8 cellular contexts compared by ENCODE assay signal in the genomic region with DNA sequence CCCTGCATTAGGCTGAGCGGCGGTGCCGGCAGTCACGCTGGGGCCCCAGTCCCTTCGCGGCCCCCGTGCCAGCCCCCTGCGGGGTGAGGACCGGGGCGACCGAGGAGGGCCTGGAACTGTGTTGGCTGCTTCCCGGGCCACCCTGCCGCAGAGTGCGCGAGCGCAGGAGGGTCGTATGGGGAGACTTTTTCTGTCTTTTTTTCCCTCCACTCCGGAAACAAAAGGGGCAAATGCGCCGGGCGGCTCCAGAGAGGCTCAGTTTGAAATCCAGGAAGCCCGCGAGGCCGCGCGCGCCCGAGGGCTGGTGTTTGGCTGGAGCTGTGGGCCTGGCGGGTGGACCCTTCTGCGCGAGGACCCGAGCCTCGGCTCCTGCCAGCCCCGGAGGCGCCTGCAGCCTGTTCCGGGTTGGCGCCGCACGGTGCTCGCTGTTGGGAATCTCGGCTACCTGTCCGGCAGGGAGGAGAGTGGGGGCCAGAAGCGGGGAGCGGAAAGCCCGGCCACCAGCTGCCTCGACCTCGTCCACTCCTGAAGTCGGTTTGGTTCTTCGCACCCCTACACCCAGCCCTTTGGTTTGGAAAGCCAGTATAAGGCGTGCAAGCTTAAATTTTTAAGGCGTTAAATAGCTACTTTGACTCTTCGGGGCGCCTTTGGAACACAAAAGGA. TPM values are rescaled to one million over a fixed set of nuclear protein-coding genes. Genes with fewer than 3 reads are reported as not detected.
DNase-seq lines count a peak whose midpoint lies in the region; ATAC-seq, FAIRE-seq and TF ChIP-seq lines count a peak whose summit lies in the region.

No MANE protein-coding gene starts in this region.

- WGBS in neuronal stem cell (ENCODE audit: extremely low coverage in 2 of 2, insufficient read length in 2 of 2, insufficient replicate concordance in 1 of 2), 2 donors: no CpG with 5 or more reads among the region's 53 CpGs

- no peak for FAIRE-seq in GM19239 (lab: Jason Lieb, UNC)

- peaks cover 58% of the 10 kb centered on the region for H3K4me1 Mint-ChIP-seq in activated T-cell treated with anti-CD3 and anti-CD28 coated beads, Interleukin-2, amount 50 U/mL, for 4 hours (ENCODE audit: low read depth)

- no peak overlapping the region for H4K91ac ChIP-seq in neuronal stem cell (ENCODE audit: low read depth, low read length, poor library complexity)

- H3K27me3 Mint-ChIP-seq in activated T-cell treated with anti-CD3 and anti-CD28 coated beads, Interleukin-2, amount 50 U/mL, for 4 hours (ENCODE audit: low read depth): peaks cover 27% of the 10 kb centered on the region

- H3K14ac ChIP-seq in neuronal stem cell (ENCODE audit: low read length): peak overlapping the region; percentile 50

- peak overlapping the region; percentile 48 to 75 (median 52) for H3K4me3 ChIP-seq in fibroblast of lung (replicated peaks in 1 of 4; ENCODE audit: control extremely low read depth in 1 of 4, insufficient read depth in 1 of 4, low read depth in 3 of 4, low read length in 4 of 4)
- peak overlapping the region; percentile 74 to 94 for H3K4me3 ChIP-seq in neuronal stem cell (ENCODE audit: low read length in 2 of 2)

- no peaks in the 10 kb centered on the region for H4K20me1 ChIP-seq in fibroblast of lung (ENCODE audit: control insufficient read depth, extremely low read depth, insufficient read depth, low read length)

- H2BK120ac ChIP-seq in neuronal stem cell (ENCODE audit: low read depth, low read length): peak overlapping the region; percentile 88

- no peaks in the 10 kb centered on the region for H3K36me3 Mint-ChIP-seq in activated T-cell treated with anti-CD3 and anti-CD28 coated beads, Interleukin-2, amount 50 U/mL, for 4 hours (ENCODE audit: insufficient read depth)

- peaks cover 8% of the 10 kb centered on the region for H3K79me1 ChIP-seq in neuronal stem cell (ENCODE audit: low read depth, low read length)

- no peak overlapping the region for H4K8ac ChIP-seq in neuronal stem cell (ENCODE audit: low read depth, low read length)

- H2BK12ac ChIP-seq in neuronal stem cell (ENCODE audit: low read length): peak overlapping the region; percentile 89

- H3K18ac ChIP-seq in neuronal stem cell (ENCODE audit: low read length): peak overlapping the region; percentile 97

- H3K79me2 ChIP-seq in fibroblast of lung (ENCODE audit: control insufficient read depth, insufficient read depth, low read length): no peaks in the 10 kb centered on the region

- H3K9me3 ChIP-seq in fibroblast of lung (ENCODE audit: control insufficient read depth, insufficient read depth, low read depth, low read length) (no peaks in the 10 kb centered on the region), neuronal stem cell (replicated peaks in 1 of 2; ENCODE audit: control insufficient read depth in 2 of 2, insufficient read depth in 1 of 2, low read depth in 1 of 2, low read length in 2 of 2) (no peaks in the 10 kb centered on the region)

- H3K27ac ChIP-seq in VCaP: peak overlapping the region; percentile 70
- no peak overlapping the region for H3K27ac ChIP-seq in fibroblast of lung (ENCODE audit: insufficient read depth, low read length)
- peak overlapping the region; percentile 94 for H3K27ac ChIP-seq in neuronal stem cell (replicated peaks; ENCODE audit: low read length)

- peaks cover 13% of the 10 kb centered on the region for H3K4me1 ChIP-seq in fibroblast of lung (ENCODE audit: control insufficient read depth, extremely low read depth, insufficient read depth, low read length)
- H3K4me1 ChIP-seq in neuronal stem cell (ENCODE audit: control insufficient read depth in 2 of 2, insufficient read depth in 1 of 2, low read depth in 1 of 2, low read length in 2 of 2): peaks cover 36 to 39% of the 10 kb centered on the region in 2 donors

- peak overlapping the region; percentile 80 for H3K4me3 Mint-ChIP-seq in activated T-cell treated with anti-CD3 and anti-CD28 coated beads, Interleukin-2, amount 50 U/mL, for 4 hours

- peak overlapping the region; percentile 47 for H2AFZ ChIP-seq in fibroblast of lung (ENCODE audit: low read length)
- peak overlapping the region; percentile 95 for H2AFZ ChIP-seq in neuronal stem cell (ENCODE audit: low read length)

- peak overlapping the region; percentile 96 for H2BK5ac ChIP-seq in neuronal stem cell (ENCODE audit: low read length)

- H3K36me3 ChIP-seq in fibroblast of lung (ENCODE audit: control insufficient read depth, insufficient read depth, low read length): no peaks in the 10 kb centered on the region
- peaks cover 0 to under 1% of the 10 kb centered on the region in 2 donors for H3K36me3 ChIP-seq in neuronal stem cell (replicated peaks in 1 of 2; ENCODE audit: control insufficient read depth in 2 of 2, insufficient read depth in 2 of 2, low read length in 2 of 2)

- H3K9ac ChIP-seq in fibroblast of lung (ENCODE audit: insufficient read depth, low read length) (peak overlapping the region; percentile 65), neuronal stem cell (ENCODE audit: low read depth, low read length, poor library complexity) (peak overlapping the region; percentile 95)

- H3K4ac ChIP-seq in neuronal stem cell (ENCODE audit: low read length): peak overlapping the region; percentile 14

- no peak for DNase-seq in activated T-cell treated with anti-CD3 and anti-CD28 coated beads, Interleukin-2, amount 50 U/mL, for 4 hours
- DNase-seq in activated T-cell treated with anti-CD3 and anti-CD28 coated beads, Interleukin-2, amount 50 U/mL, for 1 hour: no peak
- DNase-seq in fibroblast of lung (ENCODE audit: low read depth in 2 of 2): peak in 1 of 2 donors; percentile 31
- DNase-seq in neuronal stem cell (ENCODE audit: low spot score): no peak
- DNase-seq in iPS-NIHi7 (ENCODE audit: extremely low spot score): no peak
- DNase-seq in GM19239 (ENCODE audit: insufficient read length, low spot score): no peak

- H3K9me3 Mint-ChIP-seq in activated T-cell treated with anti-CD3 and anti-CD28 coated beads, Interleukin-2, amount 50 U/mL, for 4 hours: no peaks in the 10 kb centered on the region

- H2AK5ac ChIP-seq in neuronal stem cell (ENCODE audit: low read depth, low read length): peak overlapping the region; percentile 67

- H3K27me3 ChIP-seq in fibroblast of lung (ENCODE audit: control insufficient read depth, insufficient read depth, low read length): peaks cover 14% of the 10 kb centered on the region
- peaks cover 0 to 37% (median 0%) of the 10 kb centered on the region in 3 experiments for H3K27me3 ChIP-seq in neuronal stem cell (ENCODE audit: control insufficient read depth in 3 of 3, insufficient read depth in 3 of 3, low read depth in 1 of 3, low read length in 3 of 3)

- peak overlapping the region; percentile 62 for H2BK15ac ChIP-seq in neuronal stem cell (ENCODE audit: low read length)

- peak overlapping the region; percentile 69 for H3K4me2 ChIP-seq in fibroblast of lung (ENCODE audit: extremely low read depth, insufficient read depth, low read length)
- H3K4me2 ChIP-seq in neuronal stem cell (ENCODE audit: insufficient read depth, low read length, poor library complexity, severe bottlenecking): peak overlapping the region; percentile 94

- ATAC-seq in activated T-cell treated with anti-CD3 and anti-CD28 coated beads, Interleukin-2, amount 50 U/mL, for 4 hours: peak; percentile 13 to 35
- ATAC-seq in GM19467 (IDR thresholded peaks at IDR 0.05; ENCODE audit: unreplicated experiment): no peak

- peak overlapping the region; percentile 70 for H3K23ac ChIP-seq in neuronal stem cell (ENCODE audit: low read depth, low read length, poor library complexity)

- TF ChIP-seq CTCF in VCaP (conservative IDR thresholded peaks at IDR 0.05): no peak
- no peak for TF ChIP-seq CTCF in fibroblast of lung (conservative IDR thresholded peaks at IDR 0.05 in 1 of 2, IDR thresholded peaks at IDR 0.05 in 1 of 2; ENCODE audit: low read depth in 1 of 2, low read length in 2 of 2)

RNA-seq across cellular contexts. Expression of a gene that starts 0.7 kb away (rescaled TPM):
- 1 to 10 TPM; 1.1 to 6.7 (median 3.7) TPM for total RNA-seq in activated T-cell treated with anti-CD3 and anti-CD28 coated beads, Interleukin-2, amount 50 U/mL, for 4 hours
- 0.17 and 2.3 TPM in 2 replicates for total RNA-seq in fibroblast of lung
- polyA plus RNA-seq in fibroblast of lung: 2.5 and 3.0 TPM in 2 replicates
- polyA plus RNA-seq in fibroblast of lung (2012): 4.1 and 6.8 TPM in 2 replicates
- 3.5 and 11.3 TPM in 2 replicates for polyA minus RNA-seq in fibroblast of lung (ENCODE audit: low replicate concordance)
- polyA plus RNA-seq in neuronal stem cell (2013, experiment 1 of 2): 66.9 TPM
- 64.7 TPM for polyA plus RNA-seq in neuronal stem cell (2013, experiment 2 of 2)
